Comparison of ENCODE assay signal across 8 cellular contexts in the genomic region with DNA sequence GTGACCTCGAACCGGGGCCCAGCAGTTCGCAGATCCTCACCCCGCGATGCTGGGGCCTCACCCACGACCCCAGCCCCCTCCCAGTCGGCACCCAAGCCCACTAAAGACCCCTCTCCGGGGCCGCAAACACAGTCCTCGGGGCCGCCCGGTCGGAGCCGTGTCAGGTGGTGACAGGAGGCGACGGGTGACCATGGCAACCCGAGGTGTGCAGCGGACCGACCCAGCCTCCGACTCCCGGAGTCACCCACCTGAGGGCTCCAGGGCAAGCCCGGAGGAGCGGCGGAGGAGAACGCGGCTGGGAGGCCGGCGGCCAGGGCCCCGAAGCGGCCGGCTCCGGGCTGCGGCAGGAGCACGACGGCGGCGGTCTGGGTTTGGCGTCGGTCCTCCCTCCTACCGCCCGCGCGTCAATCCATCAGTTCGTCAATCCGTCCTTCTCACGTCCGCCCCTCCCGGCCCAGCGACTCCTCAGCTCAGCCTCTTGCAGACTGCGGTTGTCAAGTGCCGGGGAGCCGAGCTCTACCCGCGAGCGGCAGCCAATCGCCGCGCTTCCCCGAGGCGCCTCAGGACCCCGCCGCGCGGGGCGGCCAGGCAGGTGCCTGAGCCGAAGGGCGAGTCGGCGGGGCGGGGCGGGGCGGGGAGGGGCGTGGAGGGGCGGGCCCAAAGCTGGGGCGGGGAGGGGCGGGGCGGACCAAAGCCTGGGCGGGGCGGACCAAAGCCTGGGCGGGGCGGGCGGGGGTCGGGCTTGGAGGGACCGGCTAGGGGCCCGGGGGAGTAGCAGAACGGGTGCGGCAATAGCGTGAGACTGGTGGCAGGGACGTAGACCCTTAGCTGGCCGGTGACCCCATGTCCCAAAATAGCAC. TPM values are rescaled to one million over a fixed set of nuclear protein-coding genes. Genes with fewer than 3 reads are reported as not detected.
DNase-seq lines count a peak whose midpoint lies in the region; ATAC-seq and TF ChIP-seq lines count a peak whose summit lies in the region.

A gene (minus strand): TSS at position 489 of the 860 bp plus-strand sequence. CDS start 18,590 bp downstream, outside the sequence.

- H3K9me3 ChIP-seq in cardiac muscle cell (ENCODE audit: low read depth) (no peaks in the 10 kb centered on the region), parathyroid adenoma (ENCODE audit: control insufficient read depth, low read length) (no peaks in the 10 kb centered on the region), tibial artery (no peaks in the 10 kb centered on the region)

- H3K4me2 ChIP-seq in parathyroid adenoma (ENCODE audit: low read length) = peak within 1 kb of the TSS; percentile 87

- H3K4me1 ChIP-seq in cardiac muscle cell (ENCODE audit: low read depth) (peaks cover 4% of the 10 kb centered on the region), parathyroid adenoma (no peaks in the 10 kb centered on the region), tibial artery (peaks cover 0 to 14% (median 9%) of the 10 kb centered on the region in 4 donors)

- H3K36me3 ChIP-seq in cardiac muscle cell (no peaks in the 10 kb centered on the region), parathyroid adenoma (ENCODE audit: control insufficient read depth, insufficient read depth, low read length) (no peaks in the 10 kb centered on the region), tibial artery (no peaks in the 10 kb centered on the region)

- H3K9me3 Mint-ChIP-seq in activated naive CD8-positive, alpha-beta T cell treated with anti-CD3 and anti-CD28 coated beads, Interleukin-2, amount 50 U/mL, for 24 hours = no peaks in the 10 kb centered on the region

- no peak for TF ChIP-seq CTCF in GM12875 (IDR thresholded peaks at IDR 0.05; ENCODE audit: borderline replicate concordance, insufficient read depth, low read depth, low read length)
- no peak for TF ChIP-seq CTCF in cardiac muscle cell (IDR thresholded peaks at IDR 0.05; ENCODE audit: low read depth, low read length)
- no peak for TF ChIP-seq CTCF in parathyroid adenoma (IDR thresholded peaks at IDR 0.05)
- no peak for TF ChIP-seq CTCF in tibial artery (IDR thresholded peaks at IDR 0.05)

- intact Hi-C loops in tibial artery (cut with DNase I; ENCODE audit: low total_unique reads) = loop anchor here (1.0 kb wide), 1 partner anchor 58 kb away; no protein-coding TSS in a partner anchor

- peak within 1 kb of the TSS; percentile 46 for H3K9ac ChIP-seq in parathyroid adenoma

- H3K4me3 Mint-ChIP-seq in activated naive CD8-positive, alpha-beta T cell treated with anti-CD3 and anti-CD28 coated beads, Interleukin-2, amount 50 U/mL, for 24 hours = peak within 1 kb of the TSS; percentile 85

- H3K4me3 ChIP-seq in GM12875 (ENCODE audit: low read depth, low read length) = peak within 1 kb of the TSS; percentile 100
- H3K4me3 ChIP-seq in cardiac muscle cell = peak within 1 kb of the TSS; percentile 92
- peak within 1 kb of the TSS; percentile 69 for H3K4me3 ChIP-seq in parathyroid adenoma (ENCODE audit: low read depth, low read length)
- peak within 1 kb of the TSS; percentile 80 to 96 for H3K4me3 ChIP-seq in tibial artery

- H3K27ac ChIP-seq in cardiac muscle cell = peak within 1 kb of the TSS; percentile 70
- peak within 1 kb of the TSS; percentile 44 for H3K27ac ChIP-seq in parathyroid adenoma
- peak within 1 kb of the TSS; percentile 85 to 92 for H3K27ac ChIP-seq in tibial artery

- H3K79me2 ChIP-seq in parathyroid adenoma = no peaks in the 10 kb centered on the region

- no peaks in the 10 kb centered on the region for H3K27me3 Mint-ChIP-seq in activated naive CD8-positive, alpha-beta T cell treated with anti-CD3 and anti-CD28 coated beads, Interleukin-2, amount 50 U/mL, for 24 hours

- DNase-seq in NCI-H1417 (lab: John Stamatoyannopoulos, UW) (peak; percentile 92 to 96 (median 93)), SW 1271 (lab: John Stamatoyannopoulos, UW) (peak; percentile 88), cardiac muscle cell (ENCODE audit: low read depth in 1 of 2, low spot score in 1 of 2) (peak; percentile 96), tibial artery (peak; percentile 95 to 98)
- peak; percentile 94 for DNase-seq in activated naive CD8-positive, alpha-beta T cell treated with anti-CD3 and anti-CD28 coated beads, Interleukin-2, amount 50 U/mL, for 24 hours

- ATAC-seq in HG02763 (IDR thresholded peaks at IDR 0.05; ENCODE audit: unreplicated experiment) = peak; percentile 94
- peak; percentile 98 for ATAC-seq in activated naive CD8-positive, alpha-beta T cell treated with anti-CD3 and anti-CD28 coated beads, Interleukin-2, amount 50 U/mL, for 24 hours

- peak within 1 kb of the TSS; percentile 86 for H2AFZ ChIP-seq in parathyroid adenoma

- H3K27me3 ChIP-seq in cardiac muscle cell = no peaks in the 10 kb centered on the region
- H3K27me3 ChIP-seq in parathyroid adenoma (ENCODE audit: control insufficient read depth, insufficient read depth, low read length) = no peaks in the 10 kb centered on the region
- no peaks in the 10 kb centered on the region for H3K27me3 ChIP-seq in tibial artery

- peaks cover 12% of the 10 kb centered on the region for H3K4me1 Mint-ChIP-seq in activated naive CD8-positive, alpha-beta T cell treated with anti-CD3 and anti-CD28 coated beads, Interleukin-2, amount 50 U/mL, for 24 hours

- H3K27ac Mint-ChIP-seq in activated naive CD8-positive, alpha-beta T cell treated with anti-CD3 and anti-CD28 coated beads, Interleukin-2, amount 50 U/mL, for 24 hours = peak within 1 kb of the TSS; percentile 83

- H3K36me3 Mint-ChIP-seq in activated naive CD8-positive, alpha-beta T cell treated with anti-CD3 and anti-CD28 coated beads, Interleukin-2, amount 50 U/mL, for 24 hours (ENCODE audit: low read depth) = no peaks in the 10 kb centered on the region

RNA-seq across cellular contexts. Expression of the gene that starts here (rescaled TPM):
- 6.7 and 6.9 TPM in 2 replicates for total RNA-seq in cardiac muscle cell
- polyA plus RNA-seq in cardiac muscle cell = 7.9 and 9.1 TPM in 2 replicates

Comparison
In these comparisons a context has a peak if more than half of its experiments do, and no peak if none do; other contexts are left out.
1. Peak in every context shown above with its lines: DNase-seq, ATAC-seq, H3K4me3 ChIP-seq and H3K27ac ChIP-seq.